18 cellular contexts compared by ENCODE assay signal in genomic region chr12:109580272-109580671, GRCh38. TPM values are rescaled to one million over a fixed set of nuclear protein-coding genes. Genes with fewer than 3 reads are reported as not detected.
DNase-seq lines count a peak whose midpoint lies in the region; ATAC-seq and TF ChIP-seq lines count a peak whose summit lies in the region.
"Had no signal": no experiment of that assay in that cellular context is flagged by ENCODE, and none has a peak within 500 bp of the region (broad histone marks: within the 10 kb centered on the region; RNA-seq: fewer than 3 reads in every experiment).

No MANE protein-coding gene starts in this region.

- no peak overlapping the region for H2AFZ ChIP-seq in GM23338

- DNase-seq in GM23338 (ENCODE audit: low spot score) (no peak), chondrocyte (ENCODE audit: low spot score) (peak; percentile 12), medulla oblongata (ENCODE audit: extremely low spot score) (peak; percentile 19), pons (ENCODE audit: low spot score) (peak; percentile 26), endothelial cell (ENCODE audit: low spot score) (no peak), DMS79 (lab: John Stamatoyannopoulos, UW) (no peak)
- DNase-seq: CD4-positive, CD25-positive, alpha-beta regulatory T cell; DMS79 treated with DMSO at 0.1 percent for 48 hours; Karpas-422; NCI-H1694; NCI-H2081; NCI-H345; NCI-H774; NK-92 treated with Interleukin-12 subunit alpha and Interleukin-12 subunit beta, amount 100 ng/mL, for 24 hours; SJCRH30 had no signal

- H3K4me1 Mint-ChIP-seq in GM23338: peaks cover 2% of the 10 kb centered on the region; the same call in 1 of the 3 replicates
- no peaks in the 10 kb centered on the region for H3K4me1 Mint-ChIP-seq in chondrocyte (ENCODE audit: low read depth)
- H3K4me1 Mint-ChIP-seq in endothelial cell (ENCODE audit: unreplicated experiment): no peaks in the 10 kb centered on the region
- H3K4me1 Mint-ChIP-seq: CD4-positive, CD25-positive, alpha-beta regulatory T cell had no signal

- H3K4me1 ChIP-seq in GM23338 (ENCODE audit: insufficient read depth): no peaks in the 10 kb centered on the region
- H3K4me1 ChIP-seq: SJCRH30 had no signal

- no peaks in the 10 kb centered on the region for H3K27me3 ChIP-seq in GM23338 (ENCODE audit: insufficient read depth)
- H3K27me3 ChIP-seq: SJCRH30 had no signal

- no peaks in the 10 kb centered on the region for H3F3A ChIP-seq in GM23338 (replicated peaks; ENCODE audit: low read depth)

- H3K36me3 Mint-ChIP-seq in GM23338 (ENCODE audit: low read depth) (peaks cover 60% of the 10 kb centered on the region), chondrocyte (ENCODE audit: low read depth) (peaks cover 20% of the 10 kb centered on the region), endothelial cell (ENCODE audit: low read depth, unreplicated experiment) (peaks cover 28% of the 10 kb centered on the region)

- no peak overlapping the region for H3K4me3 ChIP-seq in GM23338
- H3K4me3 ChIP-seq: GM12878, SJCRH30 had no signal

- ATAC-seq in GM23338 (no peak), HG03097 (IDR thresholded peaks at IDR 0.05; ENCODE audit: low FRiP score, unreplicated experiment) (no peak)
- ATAC-seq: GM12878, Panc1 had no signal

- H4K20me1 ChIP-seq in GM23338 (replicated peaks; ENCODE audit: insufficient read depth): no peaks in the 10 kb centered on the region

- no peaks in the 10 kb centered on the region for H3K9me2 ChIP-seq in GM23338 (ENCODE audit: insufficient read depth)

- TF ChIP-seq CTCF in GM23338 (conservative IDR thresholded peaks at IDR 0.05; ENCODE audit: low read depth in 2 of 2) (peak; percentile 8 to 28; a peak in 2 of 4 replicates), chondrocyte (IDR thresholded peaks at IDR 0.05) (no peak), endothelial cell (IDR thresholded peaks at IDR 0.05; ENCODE audit: unreplicated experiment) (no peak)

- no peak overlapping the region for H3K4me3 Mint-ChIP-seq in GM23338
- H3K4me3 Mint-ChIP-seq in chondrocyte (ENCODE audit: unreplicated experiment): no peak overlapping the region
- no peak overlapping the region for H3K4me3 Mint-ChIP-seq in endothelial cell (ENCODE audit: unreplicated experiment)
- H3K4me3 Mint-ChIP-seq: CD4-positive, CD25-positive, alpha-beta regulatory T cell had no signal

- H3K4me2 ChIP-seq in GM23338: no peak overlapping the region

- H3K36me3 ChIP-seq in GM23338 (ENCODE audit: insufficient read depth): peaks cover 28% of the 10 kb centered on the region

- peaks cover 6% of the 10 kb centered on the region for H3K27me3 Mint-ChIP-seq in GM23338 (ENCODE audit: insufficient read depth, low read depth, poor library complexity)
- no peaks in the 10 kb centered on the region for H3K27me3 Mint-ChIP-seq in chondrocyte (ENCODE audit: low read depth)
- peaks cover 5% of the 10 kb centered on the region for H3K27me3 Mint-ChIP-seq in endothelial cell (ENCODE audit: unreplicated experiment)
- H3K27me3 Mint-ChIP-seq: CD4-positive, CD25-positive, alpha-beta regulatory T cell had no signal

- H3K9me3 Mint-ChIP-seq in GM23338: no peaks in the 10 kb centered on the region
- H3K9me3 Mint-ChIP-seq in chondrocyte (ENCODE audit: low read depth): no peaks in the 10 kb centered on the region
- H3K9me3 Mint-ChIP-seq in endothelial cell (ENCODE audit: unreplicated experiment): no peaks in the 10 kb centered on the region
- H3K9me3 Mint-ChIP-seq: CD4-positive, CD25-positive, alpha-beta regulatory T cell had no signal

- H3K27ac Mint-ChIP-seq in GM23338: peak overlapping the region; percentile 24; the same call in 1 of the 2 replicates
- H3K27ac Mint-ChIP-seq in chondrocyte (ENCODE audit: unreplicated experiment): no peak overlapping the region
- no peak overlapping the region for H3K27ac Mint-ChIP-seq in endothelial cell (ENCODE audit: unreplicated experiment)
- H3K27ac Mint-ChIP-seq: CD4-positive, CD25-positive, alpha-beta regulatory T cell had no signal

- H3K27ac ChIP-seq in GM23338 (ENCODE audit: low read depth): no peak overlapping the region
- H3K27ac ChIP-seq: SJCRH30 had no signal

- H3K79me2 ChIP-seq in GM23338 (replicated peaks; ENCODE audit: insufficient read depth): peaks cover 11% of the 10 kb centered on the region

TF ChIP-seq in GM23338, 12 proteins besides CTCF, POLR2A, EP300 and RAD21:
- TF ChIP-seq ZNF331 (CRISPR knock-in tag; IDR thresholded peaks at IDR 0.05; ENCODE audit: low read depth): no peak

RNA-seq across cellular contexts. Expression of gene MVK, which starts 6.7 kb away (rescaled TPM):
- total RNA-seq in GM23338 (2014; rRNA removed; shearing (Covaris generic)): 29.0 and 40.1 TPM in 2 replicates
- 16.7 and 18.5 TPM in 2 replicates for polyA plus RNA-seq in GM23338 (2016; fragmentation: Nextera tagmentation; extraction: Ambion mirVana)
- total RNA-seq in chondrocyte (11.7 to 14.1 TPM (median 13.7 TPM) in 3 replicates), endothelial cell (ENCODE audit: unreplicated experiment) (40.7 TPM)

RNA-seq across cellular contexts. Expression of gene MMAB, which starts 7.0 kb away (rescaled TPM):
- total RNA-seq in GM23338 (2014; rRNA removed; shearing (Covaris generic)): 24.7 and 41.6 TPM in 2 replicates
- 36.7 and 38.5 TPM in 2 replicates for polyA plus RNA-seq in GM23338 (2016; fragmentation: Nextera tagmentation; extraction: Ambion mirVana)
- total RNA-seq in chondrocyte (22.6 to 29.1 TPM (median 23.3 TPM) in 3 replicates), endothelial cell (ENCODE audit: unreplicated experiment) (41.6 TPM)

Comparison
In these comparisons a context has a peak if more than half of its experiments do, and no peak if none do; other contexts are left out.
1. DNase-seq: peak in chondrocyte (single experiment), medulla oblongata (single experiment) and pons (single experiment); none in GM23338 (single experiment), endothelial cell (single experiment) and DMS79 (single experiment).
2. CTCF ChIP-seq: peak in GM23338 (2 of 2); none in chondrocyte (single experiment) and endothelial cell (single experiment).